ENCODE assay signal across 9 cellular contexts in genomic region chr15:75693501-75694240, GRCh38. TPM values are rescaled to one million over a fixed set of nuclear protein-coding genes. Genes with fewer than 3 reads are reported as not detected.
DNase-seq lines count a peak whose midpoint lies in the region; TF ChIP-seq lines count a peak whose summit lies in the region.
"Had no signal": no experiment of that assay in that cellular context is flagged by ENCODE, and none has a peak within 500 bp of the region (broad histone marks: within the 10 kb centered on the region; RNA-seq: fewer than 3 reads in every experiment).

No MANE protein-coding gene starts in this region.

- H3K27me3 ChIP-seq in SJSA1 (replicated peaks): no peaks in the 10 kb centered on the region
- peaks cover 0 to 82% (median 0%) of the 10 kb centered on the region in 4 donors for H3K27me3 ChIP-seq in esophagus squamous epithelium
- no peaks in the 10 kb centered on the region for H3K27me3 ChIP-seq in rectal smooth muscle tissue (ENCODE audit: control insufficient read depth, insufficient read depth, low read length)
- H3K27me3 ChIP-seq: body of pancreas had no signal

- H3K9ac ChIP-seq in rectal smooth muscle tissue (ENCODE audit: low read length): no peak overlapping the region

- 27 to 32% methylated on average over 6 to 9 of the region's 14 CpGs for WGBS in esophagus squamous epithelium, 2 donors

- no peaks in the 10 kb centered on the region for H3K9me3 ChIP-seq in SJSA1 (replicated peaks)
- no peaks in the 10 kb centered on the region for H3K9me3 ChIP-seq in esophagus squamous epithelium
- H3K9me3 ChIP-seq: body of pancreas had no signal

- H3K4me3 ChIP-seq in SJSA1 (no peak overlapping the region), esophagus squamous epithelium (no peak overlapping the region), rectal smooth muscle tissue (ENCODE audit: low read length) (peak overlapping the region; percentile 18)
- H3K4me3 ChIP-seq: body of pancreas had no signal

- TF ChIP-seq CTCF in esophagus squamous epithelium (IDR thresholded peaks at IDR 0.05): no peak

- DNase-seq in GM03348 (ENCODE audit: low spot score): peak; percentile 86
- no peak for DNase-seq in SJSA1 (ENCODE audit: low read depth in 1 of 2, low spot score in 2 of 2)
- no peak for DNase-seq in esophagus squamous epithelium (lab: John Stamatoyannopoulos, UW)
- DNase-seq in HUDEP-2 (lab: John Stamatoyannopoulos, UW; ENCODE audit: unreplicated experiment in 76 of 76): no peak
- no peak for DNase-seq in hypothalamus (lab: John Stamatoyannopoulos, UW)
- no peak for DNase-seq in activated CD4-positive, alpha-beta T cell treated with anti-CD3 and anti-CD28 coated beads, Interleukin-2, amount 50 U/mL, for 1 hour
- DNase-seq in NK-92 (lab: John Stamatoyannopoulos, UW; ENCODE audit: unreplicated experiment): no peak

- H3K27ac ChIP-seq in SJSA1 (peak overlapping the region; percentile 25), esophagus squamous epithelium (peak overlapping the region; percentile 63 to 92 (median 86)), rectal smooth muscle tissue (ENCODE audit: low read depth, low read length) (peak overlapping the region; percentile 98)

- H3K4me1 ChIP-seq in SJSA1 (replicated peaks) (peaks cover 21% of the 10 kb centered on the region), esophagus squamous epithelium (peaks cover 45 to 60% (median 52%) of the 10 kb centered on the region in 3 donors), rectal smooth muscle tissue (ENCODE audit: control insufficient read depth, insufficient read depth, low read length) (peaks cover 52% of the 10 kb centered on the region)

- intact Hi-C loops in esophagus squamous epithelium (cut with DNase I): loop anchor here (5.0 kb wide), 1 partner anchor 104 kb away; no protein-coding TSS in a partner anchor

- TF ChIP-seq POLR2A in esophagus squamous epithelium (IDR thresholded peaks at IDR 0.05): no peak

- H3K36me3 ChIP-seq in SJSA1 (no peaks in the 10 kb centered on the region), esophagus squamous epithelium (peaks cover 0 to 2% (median 0%) of the 10 kb centered on the region in 3 donors), rectal smooth muscle tissue (ENCODE audit: control insufficient read depth, insufficient read depth, low read length) (no peaks in the 10 kb centered on the region)

RNA-seq across cellular contexts. Expression of gene CSPG4, which starts 19.0 kb away (rescaled TPM):
- total RNA-seq in SJSA1 (2014; rRNA removed; shearing (Covaris generic)): 0.32 and 0.41 TPM in 2 replicates
- total RNA-seq in esophagus squamous epithelium: 10 to 100 TPM in 1 of 4 donors, 1 to 10 TPM in 3; 2.9 to 13.4 (median 4.2) TPM

RNA-seq across cellular contexts. Expression of gene SNX33, which starts 46.0 kb away (rescaled TPM):
- total RNA-seq in SJSA1 (2014; rRNA removed; shearing (Covaris generic)): 4.8 and 6.1 TPM in 2 replicates
- total RNA-seq in esophagus squamous epithelium: 10 to 100 TPM; 20.3 to 36.4 (median 25.9) TPM

RNA-seq across cellular contexts. Expression of gene IMP3, which starts 53.6 kb away (rescaled TPM):
- total RNA-seq in SJSA1 (2014; rRNA removed; shearing (Covaris generic)): 85.3 and 101 TPM in 2 replicates
- total RNA-seq in esophagus squamous epithelium: 100 to 1,000 TPM; 129 to 173 (median 140) TPM

Comparison
In these comparisons a context has a peak if more than half of its experiments do, and no peak if none do; other contexts are left out.
1. H3K27ac ChIP-seq: peak in every context shown above with its lines; median percentile 98 in rectal smooth muscle tissue; 86 in esophagus squamous epithelium; 25 in SJSA1.